Comparison of ENCODE assay signal across 1 cellular context in genomic region chr6:27143020-27143388, GRCh38.
TF ChIP-seq lines count a peak whose summit lies in the region.

No MANE protein-coding gene starts in this region.

TF ChIP-seq in GM12878, 131 proteins besides CTCF, POLR2A, EP300 and RAD21:
- 0 out of 2 replicates have a peak, but pooled peaks have one; percentile 24 for TF ChIP-seq POLR2AphosphoS5 (IDR thresholded peaks at IDR 0.05; ENCODE audit: low read length)
